10 cellular contexts compared by ENCODE assay signal in the genomic region with DNA sequence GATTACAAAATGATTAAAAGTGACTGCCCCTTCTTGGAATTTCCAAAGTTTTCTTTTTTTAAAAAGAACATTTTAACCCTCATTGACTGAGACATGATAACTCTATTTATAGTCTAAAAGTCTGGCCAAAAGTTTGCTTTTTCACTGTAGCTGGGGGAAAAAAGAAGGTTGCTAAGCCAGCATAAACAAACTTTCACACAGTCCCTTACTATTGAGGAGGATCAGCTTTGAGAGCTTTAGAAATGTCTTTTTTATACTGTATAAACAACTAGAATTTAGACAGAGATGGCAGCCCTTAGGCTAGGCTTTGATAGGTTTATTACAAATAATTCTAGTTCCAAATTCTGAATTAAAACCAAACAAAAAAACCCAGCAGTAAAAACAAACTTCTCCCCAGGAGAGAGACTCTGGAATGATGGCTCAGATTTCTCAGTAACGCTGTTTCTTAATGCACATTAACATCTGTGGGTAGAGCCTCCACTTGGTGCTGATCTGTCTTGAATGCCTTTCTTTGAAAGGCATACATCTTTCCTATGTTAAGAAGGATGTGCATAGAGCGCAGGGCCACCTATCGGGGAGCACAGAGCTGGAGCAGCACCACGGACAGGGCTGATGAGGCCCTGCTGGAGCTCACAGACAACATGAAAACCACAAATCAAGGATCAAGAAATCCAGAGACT.
DNase-seq lines count a peak whose midpoint lies in the region; ATAC-seq and TF ChIP-seq lines count a peak whose summit lies in the region.
"Had no signal": no experiment of that assay in that cellular context is flagged by ENCODE, and none has a peak within 500 bp of the region (broad histone marks: within the 10 kb centered on the region; RNA-seq: fewer than 3 reads in every experiment).

No MANE protein-coding gene starts in this region.

- peak overlapping the region in 1 of 3 experiments; percentile 30 for H3K4me3 Mint-ChIP-seq in nephron

- no peak for ATAC-seq in HG02759 (IDR thresholded peaks at IDR 0.05; ENCODE audit: unreplicated experiment)

- H3K36me3 Mint-ChIP-seq in nephron (ENCODE audit: low read depth) = peaks cover 11% of the 10 kb centered on the region

- DNase-seq in Daoy (ENCODE audit: low read depth) (peak; percentile 46), KBM-7 (peak; percentile 38), cardiac fibroblast (ENCODE audit: low read depth in 2 of 2) (peak; percentile 42 to 63), NCI-H1417 treated with DMSO at 0.1 percent for 48 hours (lab: John Stamatoyannopoulos, UW) (no peak), GM13976 (ENCODE audit: low spot score) (no peak), dedifferentiated amniotic fluid mesenchymal stem cell (ENCODE audit: extremely low spot score) (no peak)
- DNase-seq: T-helper 9 cell had no signal

- peaks cover 13% of the 10 kb centered on the region for H3K4me1 Mint-ChIP-seq in nephron

- H3K9me3 Mint-ChIP-seq in nephron = no peaks in the 10 kb centered on the region

- no peaks in the 10 kb centered on the region for H3K27me3 Mint-ChIP-seq in nephron (ENCODE audit: low read depth)

- in situ Hi-C loops in KBM-7 (cut with MboI; ENCODE audit: low pct_unique_long_range_greater_than_20kb, low sequenced_read_pairs) (no loop called here), GM13976 (cut with MboI; ENCODE audit: low sequenced_read_pairs, unreplicated experiment) (no loop called here)

- TF ChIP-seq CTCF in cardiac fibroblast (IDR thresholded peaks at IDR 0.05; ENCODE audit: low read depth, low read length) (peak; percentile 26), nephron (IDR thresholded peaks at IDR 0.05; ENCODE audit: unreplicated experiment in 3 of 3) (peak in 1 of 3 experiments; percentile 21), GM13976 (IDR thresholded peaks at IDR 0.05; ENCODE audit: borderline replicate concordance, control extremely low read depth, extremely low read depth, insufficient read depth, missing control alignments) (no peak)

- H3K27ac Mint-ChIP-seq in nephron = peak overlapping the region; percentile 83 to 91 (median 89)

- no peak overlapping the region for H3K4me3 ChIP-seq in cardiac fibroblast (replicated peaks in 1 of 2; ENCODE audit: low read depth in 2 of 2, low read length in 2 of 2)
- H3K4me3 ChIP-seq: skin epidermis had no signal

Comparison
In these comparisons a context has a peak if more than half of its experiments do, and no peak if none do; other contexts are left out.
1. DNase-seq: peak in Daoy (single experiment), KBM-7 (single experiment) and cardiac fibroblast (2 of 2); none in NCI-H1417 treated with DMSO at 0.1 percent for 48 hours (single experiment), GM13976 (single experiment) and dedifferentiated amniotic fluid mesenchymal stem cell (single experiment).